8 cellular contexts compared by ENCODE assay signal in genomic region chr17:45490198-45490597, GRCh38. TPM values are rescaled to one million over a fixed set of nuclear protein-coding genes. Genes with fewer than 3 reads are reported as not detected.
DNase-seq lines count a peak whose midpoint lies in the region; ATAC-seq and TF ChIP-seq lines count a peak whose summit lies in the region.
"Not testable (repeated sequence)": the region's sequence is repeated elsewhere in the genome, so short reads cannot be mapped to it uniquely, and the experiment has no call there.

No MANE protein-coding gene starts in this region.

- intact Hi-C loops in CD14-positive monocyte (cut with micrococcal nuclease); esophagus squamous epithelium (cut with DNase I); lower lobe of right lung (cut with DNase I): not testable (repeated sequence)

- not testable (repeated sequence) for TF ChIP-seq POLR2A in esophagus squamous epithelium (IDR thresholded peaks at IDR 0.05)

- not testable (repeated sequence) for H3K36me3 ChIP-seq in NT2/D1 (ENCODE audit: insufficient read depth, insufficient read length, low read length); esophagus squamous epithelium; lower lobe of right lung; skeletal muscle tissue (ENCODE audit: control insufficient read depth in 3 of 3, insufficient read depth in 3 of 3, low read length in 3 of 3)

- not testable (repeated sequence) for H3K4me1 ChIP-seq in NT2/D1 (ENCODE audit: insufficient read depth, insufficient read length); skeletal muscle tissue (ENCODE audit: control insufficient read depth in 3 of 3, insufficient read depth in 3 of 3, low read length in 3 of 3)
- H3K4me1 ChIP-seq in esophagus squamous epithelium (peaks cover 21 to 41% (median 23%) of the 10 kb centered on the region in 3 donors), lower lobe of right lung (peaks cover 20% of the 10 kb centered on the region)

- H3K27ac Mint-ChIP-seq in CD14-positive monocyte, result peak overlapping the region; percentile 88 to 98 (median 93)
- peak overlapping the region; percentile 90 for H3K27ac Mint-ChIP-seq in activated naive CD8-positive, alpha-beta T cell

- not testable (repeated sequence) for H3K9me3 ChIP-seq in NT2/D1 (ENCODE audit: insufficient read depth, low read length); esophagus squamous epithelium; lower lobe of right lung; skeletal muscle tissue (ENCODE audit: control insufficient read depth in 3 of 3, low read length in 3 of 3)

- H3K27ac ChIP-seq in esophagus squamous epithelium (peak overlapping the region; percentile 94 to 96 (median 95)), lower lobe of right lung (peak overlapping the region; percentile 88), skeletal muscle tissue (ENCODE audit: low read depth, low read length) (peak overlapping the region; percentile 82)

- H3K27me3 Mint-ChIP-seq in CD14-positive monocyte (ENCODE audit: low read depth in 3 of 3); activated naive CD8-positive, alpha-beta T cell: not testable (repeated sequence)

- H3K4me3 Mint-ChIP-seq in CD14-positive monocyte, result peak overlapping the region; percentile 88 to 92
- H3K4me3 Mint-ChIP-seq in activated naive CD8-positive, alpha-beta T cell, result peak overlapping the region; percentile 94

- whole genome bisulfite sequencing in esophagus squamous epithelium, 2 donors, result 0 to 1% methylated on average over 14 to 22 of the region's 30 CpGs

- H3K9ac ChIP-seq in NT2/D1 (ENCODE audit: insufficient read length, low read depth) (peak overlapping the region; percentile 61), skeletal muscle tissue (ENCODE audit: low read depth in 1 of 3, low read length in 3 of 3) (peak overlapping the region; percentile 68 to 79 (median 71))

- peaks cover 59% of the 10 kb centered on the region for H3K4me1 Mint-ChIP-seq in CD14-positive monocyte
- H3K4me1 Mint-ChIP-seq in activated naive CD8-positive, alpha-beta T cell (ENCODE audit: low read depth), result peaks cover 24% of the 10 kb centered on the region

- peaks cover 5 to 14% of the 10 kb centered on the region in 2 donors for H3K36me3 Mint-ChIP-seq in CD14-positive monocyte
- not testable (repeated sequence) for H3K36me3 Mint-ChIP-seq in activated naive CD8-positive, alpha-beta T cell

- peak; percentile 26 for ATAC-seq in GM19328 (IDR thresholded peaks at IDR 0.05; ENCODE audit: unreplicated experiment)
- ATAC-seq in HG02981 (IDR thresholded peaks at IDR 0.05; ENCODE audit: unreplicated experiment), result peak; percentile 16
- ATAC-seq in lower lobe of right lung, result peak; percentile 56 to 62

- DNase-seq in CD14-positive monocyte (ENCODE audit: low spot score); NT2/D1 (ENCODE audit: low read depth, low spot score); esophagus squamous epithelium (lab: John Stamatoyannopoulos, UW): not testable (repeated sequence)
- DNase-seq in lower lobe of right lung, result peak; percentile 47

- not testable (repeated sequence) for H3K9me3 Mint-ChIP-seq in CD14-positive monocyte; activated naive CD8-positive, alpha-beta T cell (ENCODE audit: low read depth)

- H3K4me3 ChIP-seq in NT2/D1 (ENCODE audit: insufficient read length, low read depth), result peak overlapping the region; percentile 51
- peak overlapping the region; percentile 64 to 79 (median 73) for H3K4me3 ChIP-seq in esophagus squamous epithelium
- H3K4me3 ChIP-seq in lower lobe of right lung, result peak overlapping the region; percentile 61
- peak overlapping the region; percentile 62 to 70 (median 66) for H3K4me3 ChIP-seq in skeletal muscle tissue (ENCODE audit: low read length in 3 of 3)

- not testable (repeated sequence) for H3K27me3 ChIP-seq in NT2/D1 (ENCODE audit: insufficient read depth, insufficient read length); esophagus squamous epithelium; lower lobe of right lung (ENCODE audit: low read depth); skeletal muscle tissue (ENCODE audit: control insufficient read depth in 3 of 3, insufficient read depth in 3 of 3, low read length in 3 of 3)

- not testable (repeated sequence) for TF ChIP-seq CTCF in CD14-positive monocyte (IDR thresholded peaks at IDR 0.05); esophagus squamous epithelium (IDR thresholded peaks at IDR 0.05); lower lobe of right lung (IDR thresholded peaks at IDR 0.05)

RNA-seq across cellular contexts. Expression of gene PLEKHM1, which starts 0.3 kb away (rescaled TPM):
- polyA plus RNA-seq in CD14-positive monocyte, result 10 to 100 TPM; 12.8 to 15.0 TPM
- total RNA-seq in esophagus squamous epithelium (100 to 1,000 TPM in 1 of 4 donors, 10 to 100 TPM in 3; 47.7 to 105 (median 81.1) TPM), lower lobe of right lung (69.6 TPM), skeletal muscle tissue (7.8 TPM)

RNA-seq across cellular contexts. Expression of gene ARHGAP27, which starts 57.5 kb away (rescaled TPM):
- 10 to 100 TPM; 47.2 to 55.0 TPM for polyA plus RNA-seq in CD14-positive monocyte
- total RNA-seq in esophagus squamous epithelium (100 to 1,000 TPM in 2 of 4 donors, 10 to 100 TPM in 2; 37.7 to 146 (median 103) TPM), lower lobe of right lung (71.0 TPM), skeletal muscle tissue (4.7 TPM)
